ENCODE assay signal across 22 cellular contexts in genomic region chr1:94329276-94329675, GRCh38.
"Had no signal": no experiment of that assay in that cellular context is flagged by ENCODE, and none has a peak within 500 bp of the region (broad histone marks: within the 10 kb centered on the region; RNA-seq: fewer than 3 reads in every experiment).

No MANE protein-coding gene starts in this region.

- H3K27me3 ChIP-seq: body of pancreas, colonic mucosa, esophagus muscularis mucosa had no signal

- H3K27ac ChIP-seq: body of pancreas, colonic mucosa, neutrophil had no signal

- FAIRE-seq: endometrium, kidney, small intestine had no signal

- H3K4me1 ChIP-seq: colonic mucosa had no signal

- H3K4me3 ChIP-seq: body of pancreas, colonic mucosa, esophagus muscularis mucosa had no signal

- H3K9me3 ChIP-seq: body of pancreas, colonic mucosa, esophagus muscularis mucosa, neutrophil had no signal

- DNase-seq: activated B cell treated with CpG ODN at 0.5 μM for 24 hours; activated CD4-positive, alpha-beta T cell treated with anti-CD3 and anti-CD28 coated beads for 48 hours; activated CD8-positive, alpha-beta memory T cell treated with anti-CD3 and anti-CD28 coated beads, Interleukin-2, amount 50 U/mL, for 4 hours; activated CD8-positive, alpha-beta T cell treated with anti-CD3 and anti-CD28 coated beads for 36 hours; activated gamma-delta T cell treated with Interleukin-2 at 50 U/mL for 16 hours; activated naive CD8-positive, alpha-beta T cell treated with anti-CD3 and anti-CD28 coated beads for 36 hours; activated T-cell treated with anti-CD3 and anti-CD28 coated beads, Interleukin-2, amount 50 U/mL, for 72 hours; amygdala; body of pancreas; central memory CD4-positive, alpha-beta T cell; colonic mucosa; foreskin melanocyte; kidney; left ventricle myocardium superior; natural killer cell; retina; small intestine; stimulated activated naive CD8-positive, alpha-beta T cell treated with anti-CD3 and anti-CD28 coated beads, Interleukin-15, Interleukin-2, amounts not matched to agents 100 U/mL and 50 U/mL, for 24 hours; T-helper 17 cell had no signal

- H3K36me3 ChIP-seq: colonic mucosa, esophagus muscularis mucosa, neutrophil had no signal
